8 cellular contexts compared by ENCODE assay signal in genomic region chr5:102762095-102762534, GRCh38. TPM values are rescaled to one million over a fixed set of nuclear protein-coding genes. Genes with fewer than 3 reads are reported as not detected.
DNase-seq lines count a peak whose midpoint lies in the region; ATAC-seq, FAIRE-seq and TF ChIP-seq lines count a peak whose summit lies in the region.

No MANE protein-coding gene starts in this region.

- peaks cover 2% of the 10 kb centered on the region for H3K36me3 Mint-ChIP-seq in activated naive CD4-positive, alpha-beta T cell treated with anti-CD3 and anti-CD28 coated beads for 36 hours (ENCODE audit: low read depth)

- no peak for TF ChIP-seq CTCF in foreskin fibroblast (IDR thresholded peaks at IDR 0.05; ENCODE audit: low read depth, low read length)

- intact Hi-C loops in activated naive CD4-positive, alpha-beta T cell treated with anti-CD3 and anti-CD28 coated beads for 36 hours (cut with micrococcal nuclease) = loop anchor here (1.0 to 5.0 kb wide), 3 partner anchors 8 to 1860 kb away; partner anchors contain the start of gene ST8SIA4

- no peaks in the 10 kb centered on the region for H3K9me3 Mint-ChIP-seq in activated naive CD4-positive, alpha-beta T cell treated with anti-CD3 and anti-CD28 coated beads for 36 hours

- H3K4me3 Mint-ChIP-seq in activated naive CD4-positive, alpha-beta T cell treated with anti-CD3 and anti-CD28 coated beads for 36 hours = peak overlapping the region; percentile 48

- ATAC-seq in HG02642 (IDR thresholded peaks at IDR 0.05; ENCODE audit: poor library complexity, unreplicated experiment) (peak; percentile 83), left lobe of liver (no peak)

- H3K27me3 Mint-ChIP-seq in activated naive CD4-positive, alpha-beta T cell treated with anti-CD3 and anti-CD28 coated beads for 36 hours (ENCODE audit: low read depth) = no peaks in the 10 kb centered on the region

- peaks cover 82% of the 10 kb centered on the region for H3K4me1 Mint-ChIP-seq in activated naive CD4-positive, alpha-beta T cell treated with anti-CD3 and anti-CD28 coated beads for 36 hours (ENCODE audit: low read depth)

- H3K4me3 ChIP-seq in foreskin fibroblast (ENCODE audit: low read depth in 1 of 2, low read length in 2 of 2) = peak overlapping the region in 1 of 2 donors; percentile 28

- no peak for FAIRE-seq in urothelium cell line (lab: Jason Lieb, UNC)

- CTCF ChIA-PET in activated naive CD4-positive, alpha-beta T cell treated with anti-CD3 and anti-CD28 coated beads for 36 hours (lab: Charles Lee) = interaction anchor here (0.7 to 1.5 kb wide), 6 partner anchors 15 to 377 kb away, joined by 3 to 6 read pairs (median 3); no protein-coding TSS in a partner anchor

- no peak for DNase-seq in activated naive CD4-positive, alpha-beta T cell treated with anti-CD3 and anti-CD28 coated beads for 36 hours
- DNase-seq in activated naive CD4-positive, alpha-beta T cell treated with anti-CD3 and anti-CD28 coated beads, Interleukin-2, amount 50 U/mL, for 16 hours = no peak
- peak; percentile 52 for DNase-seq in OCI-M1 (lab: John Stamatoyannopoulos, UW)
- DNase-seq in foreskin fibroblast = peak; percentile 44 to 72
- DNase-seq in urothelium cell line (ENCODE audit: low spot score) = peak; percentile 33
- DNase-seq in left lobe of liver (ENCODE audit: low spot score) = no peak
- DNase-seq in 8988T = no peak

- H3K27ac Mint-ChIP-seq in activated naive CD4-positive, alpha-beta T cell treated with anti-CD3 and anti-CD28 coated beads for 36 hours = peak overlapping the region; percentile 86

RNA-seq across cellular contexts. Expression of gene PAM, which starts 7.0 kb away (rescaled TPM):
- 10 to 100 TPM; 31.2 to 37.6 TPM for total RNA-seq in activated naive CD4-positive, alpha-beta T cell treated with anti-CD3 and anti-CD28 coated beads for 36 hours
- total RNA-seq in left lobe of liver = 15.6 TPM

Comparison
In these comparisons a context has a peak if more than half of its experiments do, and no peak if none do; other contexts are left out.
1. DNase-seq: peak in OCI-M1 (single experiment), foreskin fibroblast (2 of 2) and urothelium cell line (single experiment); none in activated naive CD4-positive, alpha-beta T cell treated with anti-CD3 and anti-CD28 coated beads for 36 hours (single experiment), activated naive CD4-positive, alpha-beta T cell treated with anti-CD3 and anti-CD28 coated beads, Interleukin-2, amount 50 U/mL, for 16 hours (single experiment), left lobe of liver (single experiment) and 8988T (single experiment).